ENCODE assay signal across 10 cellular contexts in genomic region chr1:47894718-47895393, GRCh38.
DNase-seq lines count a peak whose midpoint lies in the region; ATAC-seq, FAIRE-seq and TF ChIP-seq lines count a peak whose summit lies in the region.
"Had no signal": no experiment of that assay in that cellular context is flagged by ENCODE, and none has a peak within 500 bp of the region (broad histone marks: within the 10 kb centered on the region; RNA-seq: fewer than 3 reads in every experiment).

No MANE protein-coding gene starts in this region.

- H4K8ac ChIP-seq in neuronal stem cell (ENCODE audit: low read depth, low read length) = no peak overlapping the region

- no peaks in the 10 kb centered on the region for H4K20me1 ChIP-seq in PC-3 (ENCODE audit: low read length)

- peak overlapping the region; percentile 30 for H2BK12ac ChIP-seq in neuronal stem cell (ENCODE audit: low read length)

- no CpG with 5 or more reads among the region's 12 CpGs for WGBS in neuronal stem cell (ENCODE audit: extremely low coverage in 2 of 2, insufficient read length in 2 of 2, insufficient replicate concordance in 1 of 2), 2 donors

- H3K9me3 ChIP-seq in PC-3 (ENCODE audit: low read length) = no peaks in the 10 kb centered on the region
- no peaks in the 10 kb centered on the region for H3K9me3 ChIP-seq in neuronal stem cell (replicated peaks in 1 of 2; ENCODE audit: control insufficient read depth in 2 of 2, insufficient read depth in 1 of 2, low read depth in 1 of 2, low read length in 2 of 2)
- H3K9me3 ChIP-seq: body of pancreas had no signal

- DNase-seq in H54 (ENCODE audit: insufficient read length, low spot score) (peak; percentile 65), PC-3 (peak; percentile 96), epithelial cell of proximal tubule (ENCODE audit: low read depth) (peak; percentile 20), neuronal stem cell (ENCODE audit: low spot score) (no peak), anterior cingulate cortex (lab: John Stamatoyannopoulos, UW) (no peak), SKM-1 (lab: John Stamatoyannopoulos, UW; ENCODE audit: unreplicated experiment) (no peak), substantia nigra (lab: John Stamatoyannopoulos, UW) (no peak)
- DNase-seq: activated CD4-positive, alpha-beta T cell treated with anti-CD3 and anti-CD28 coated beads, Interleukin-2, amount 50 U/mL, for 48 hours had no signal

- no peaks in the 10 kb centered on the region for H3K9me2 ChIP-seq in PC-3 (replicated peaks; ENCODE audit: low read length)

- no peak overlapping the region for H2BK5ac ChIP-seq in neuronal stem cell (ENCODE audit: low read length)

- H3K9ac ChIP-seq in PC-3 (ENCODE audit: low read length) (peak overlapping the region; percentile 59), neuronal stem cell (ENCODE audit: low read depth, low read length, poor library complexity) (no peak overlapping the region)

- H3K27me3 ChIP-seq in PC-3 (ENCODE audit: low read length) (no peaks in the 10 kb centered on the region), neuronal stem cell (ENCODE audit: control insufficient read depth in 3 of 3, insufficient read depth in 3 of 3, low read depth in 1 of 3, low read length in 3 of 3) (no peaks in the 10 kb centered on the region)
- H3K27me3 ChIP-seq: body of pancreas had no signal

- H3K4me2 ChIP-seq in PC-3 (ENCODE audit: low read length) (peak overlapping the region; percentile 58), neuronal stem cell (ENCODE audit: insufficient read depth, low read length, poor library complexity, severe bottlenecking) (no peak overlapping the region)

- H2BK120ac ChIP-seq in neuronal stem cell (ENCODE audit: low read depth, low read length) = no peak overlapping the region

- no peak overlapping the region for H4K91ac ChIP-seq in neuronal stem cell (ENCODE audit: low read depth, low read length, poor library complexity)

- H2AFZ ChIP-seq in PC-3 (ENCODE audit: low read length) (0 out of 2 replicates have a peak overlapping the region, but pooled peaks have one; percentile 14), neuronal stem cell (ENCODE audit: low read length) (no peak overlapping the region)

- peak overlapping the region; percentile 23 for H2AK5ac ChIP-seq in neuronal stem cell (ENCODE audit: low read depth, low read length)

- H3K4me3 ChIP-seq in PC-3 (ENCODE audit: low read length) (no peak overlapping the region), epithelial cell of proximal tubule (ENCODE audit: low read depth, low read length) (no peak overlapping the region), neuronal stem cell (ENCODE audit: low read length in 2 of 2) (no peak overlapping the region)
- H3K4me3 ChIP-seq: body of pancreas had no signal

- no peaks in the 10 kb centered on the region for H3K79me2 ChIP-seq in PC-3 (ENCODE audit: low read length)

- no peak overlapping the region for H3K14ac ChIP-seq in neuronal stem cell (ENCODE audit: low read length)

- TF ChIP-seq POLR2A in H54 (IDR thresholded peaks at IDR 0.05; ENCODE audit: low read depth, low read length) = no peak

- H3K4me1 ChIP-seq in PC-3 (ENCODE audit: insufficient read depth, low read length) (peaks cover 38% of the 10 kb centered on the region), neuronal stem cell (ENCODE audit: control insufficient read depth in 2 of 2, insufficient read depth in 1 of 2, low read depth in 1 of 2, low read length in 2 of 2) (peaks cover 0 to 6% of the 10 kb centered on the region in 2 donors)
- H3K4me1 ChIP-seq: body of pancreas had no signal

- no peaks in the 10 kb centered on the region for H3K36me3 ChIP-seq in PC-3 (ENCODE audit: low read depth, low read length)
- H3K36me3 ChIP-seq in neuronal stem cell (replicated peaks in 1 of 2; ENCODE audit: control insufficient read depth in 2 of 2, insufficient read depth in 2 of 2, low read length in 2 of 2) = no peaks in the 10 kb centered on the region

- H3K23ac ChIP-seq in neuronal stem cell (ENCODE audit: low read depth, low read length, poor library complexity) = no peak overlapping the region

- POLR2A ChIA-PET in PC-3 (lab: Charles Lee; ENCODE audit: unreplicated experiment) = interaction anchor here (1.0 kb wide), 1 partner anchor 32 kb away, joined by 3 read pairs; no protein-coding TSS in a partner anchor

- no peak for FAIRE-seq in H54 (lab: Jason Lieb, UNC)

- H3F3A ChIP-seq in PC-3 (ENCODE audit: low read length, unreplicated experiment) = no peaks in the 10 kb centered on the region

- H3K18ac ChIP-seq in neuronal stem cell (ENCODE audit: low read length) = peak overlapping the region; percentile 50

- CTCF ChIA-PET in PC-3 (lab: Charles Lee) = interaction anchor here (0.6 kb wide), 2 partner anchors 11 to 103 kb away, joined by 3 read pairs; partner anchors contain the start of gene TRABD2B

- no peak overlapping the region for H3K4ac ChIP-seq in neuronal stem cell (ENCODE audit: low read length)

- no peaks in the 10 kb centered on the region for H3K79me1 ChIP-seq in neuronal stem cell (ENCODE audit: low read depth, low read length)

- H3K27ac ChIP-seq in PC-3 (ENCODE audit: low read length) = peak overlapping the region; percentile 92
- H3K27ac ChIP-seq in neuronal stem cell (replicated peaks; ENCODE audit: low read length) = no peak overlapping the region
- no peak overlapping the region for H3K27ac ChIP-seq in substantia nigra (ENCODE audit: low read depth, low read length, poor library complexity, severe bottlenecking)
- H3K27ac ChIP-seq: body of pancreas had no signal

- intact Hi-C loops in PC-3 (cut with micrococcal nuclease) = loop anchor here (1.0 to 10.0 kb wide), 4 partner anchors 25 to 100 kb away; partner anchors contain the start of gene TRABD2B

- BruUV-seq in PC-3 (replicated peaks; lab: Mats Ljungman, UMichigan) = no TSS peak

- TF ChIP-seq CTCF in PC-3 (conservative IDR thresholded peaks at IDR 0.05; ENCODE audit: low read depth, low read length) = no peak
- TF ChIP-seq CTCF in epithelial cell of proximal tubule (conservative IDR thresholded peaks at IDR 0.05; ENCODE audit: low read depth, low read length) = no peak

- H2BK15ac ChIP-seq in neuronal stem cell (ENCODE audit: low read length) = no peak overlapping the region

- peak; percentile 90 for ATAC-seq in PC-3
- no peak for ATAC-seq in HG03378 (IDR thresholded peaks at IDR 0.05; ENCODE audit: unreplicated experiment)
- ATAC-seq: body of pancreas had no signal

Comparison
In these comparisons a context has a peak if more than half of its experiments do, and no peak if none do; other contexts are left out.
1. DNase-seq: peak in H54 (single experiment), PC-3 (single experiment) and epithelial cell of proximal tubule (single experiment); none in neuronal stem cell (single experiment), anterior cingulate cortex (0 of 58), SKM-1 (single experiment) and substantia nigra (0 of 49).